In genomic region chr19:18361646-18362045, GRCh38 we compare ENCODE assay signal across 1 cellular context.
TF ChIP-seq lines count a peak whose summit lies in the region.

No MANE protein-coding gene starts in this region.

TF ChIP-seq in IMR-90, 13 proteins besides CTCF, POLR2A, EP300 and RAD21:
- no peak for TF ChIP-seq NFE2L2 (IDR thresholded peaks at IDR 0.05; ENCODE audit: low read depth, low read length)
- no peak for TF ChIP-seq USF2 (IDR thresholded peaks at IDR 0.05; ENCODE audit: low read depth, low read length)
- no peak for TF ChIP-seq RFX5 (IDR thresholded peaks at IDR 0.05; ENCODE audit: low read depth, low read length)
- TF ChIP-seq CEBPB (IDR thresholded peaks at IDR 0.05; ENCODE audit: low read depth, low read length) = no peak
- TF ChIP-seq CHD1 (IDR thresholded peaks at IDR 0.05; ENCODE audit: low read depth, low read length) = no peak
- no peak for TF ChIP-seq MXI1 (IDR thresholded peaks at IDR 0.05; ENCODE audit: borderline replicate concordance, low read depth, low read length)
- TF ChIP-seq SMC3 (IDR thresholded peaks at IDR 0.05; ENCODE audit: low read depth, low read length) = no peak
- no peak for TF ChIP-seq FOS (IDR thresholded peaks at IDR 0.05; ENCODE audit: low read depth, low read length)
